ENCODE assay signal across 1 cellular context in genomic region chr9:19097431-19097830, GRCh38.
TF ChIP-seq lines count a peak whose summit lies in the region.

No MANE protein-coding gene starts in this region.

TF ChIP-seq in GM12878, 131 proteins besides CTCF, POLR2A, EP300 and RAD21:
- TF ChIP-seq NBN (IDR thresholded peaks at IDR 0.05) (0 out of 2 replicates have a peak, but pooled peaks have one; percentile 17), MTA2 (IDR thresholded peaks at IDR 0.05; ENCODE audit: low read depth) (peak; percentile 62; the same call in 1 of the 2 replicates)
